ENCODE assay signal across 11 cellular contexts in genomic region chr7:130966246-130967009, GRCh38.
DNase-seq lines count a peak whose midpoint lies in the region; ATAC-seq and TF ChIP-seq lines count a peak whose summit lies in the region.
"Had no signal": no experiment of that assay in that cellular context is flagged by ENCODE, and none has a peak within 500 bp of the region (broad histone marks: within the 10 kb centered on the region; RNA-seq: fewer than 3 reads in every experiment).

No MANE protein-coding gene starts in this region.

- H3K9me3 Mint-ChIP-seq in activated CD4-positive, alpha-beta memory T cell treated with anti-CD3 and anti-CD28 coated beads for 36 hours, result no peaks in the 10 kb centered on the region
- no peaks in the 10 kb centered on the region for H3K9me3 Mint-ChIP-seq in naive thymus-derived CD8-positive, alpha-beta T cell
- H3K9me3 Mint-ChIP-seq: mesothelial cell of epicardium had no signal

- intact Hi-C loops in activated CD4-positive, alpha-beta memory T cell treated with anti-CD3 and anti-CD28 coated beads for 36 hours (cut with micrococcal nuclease), result loop anchor here (10.0 kb wide), 1 partner anchor 218 kb away; no protein-coding TSS in a partner anchor
- intact Hi-C loops in upper lobe of right lung (cut with DNase I), result no loop called here
- intact Hi-C loops in tibial artery (cut with DNase I; ENCODE audit: low total_unique reads), result no loop called here

- peak overlapping the region; percentile 42 for H3K4me3 Mint-ChIP-seq in activated CD4-positive, alpha-beta memory T cell treated with anti-CD3 and anti-CD28 coated beads for 36 hours
- H3K4me3 Mint-ChIP-seq in naive thymus-derived CD8-positive, alpha-beta T cell, result peak overlapping the region in 1 of 10 donors; percentile 12
- H3K4me3 Mint-ChIP-seq: mesothelial cell of epicardium had no signal

- H3K27me3 ChIP-seq in upper lobe of right lung (no peaks in the 10 kb centered on the region), tibial artery (no peaks in the 10 kb centered on the region)

- CTCF ChIA-PET in activated CD4-positive, alpha-beta memory T cell treated with anti-CD3 and anti-CD28 coated beads for 36 hours (lab: Charles Lee), result interaction anchor here (0.6 to 3.5 kb wide), 6 partner anchors 11 to 74 kb away, joined by 3 to 18 read pairs (median 3); no protein-coding TSS in a partner anchor

- H3K27ac Mint-ChIP-seq in activated CD4-positive, alpha-beta memory T cell treated with anti-CD3 and anti-CD28 coated beads for 36 hours, result peak overlapping the region; percentile 94
- H3K27ac Mint-ChIP-seq in naive thymus-derived CD8-positive, alpha-beta T cell, result peak overlapping the region in 6 of 10 donors; percentile 5 to 68 (median 37)
- H3K27ac Mint-ChIP-seq: mesothelial cell of epicardium had no signal

- POLR2A ChIA-PET in activated CD4-positive, alpha-beta memory T cell treated with anti-CD3 and anti-CD28 coated beads for 36 hours (lab: Charles Lee), result interaction anchor here (0.6 to 2.4 kb wide), 12 partner anchors 8 to 1533 kb away, joined by 3 to 23 read pairs (median 4); no protein-coding TSS in a partner anchor
- POLR2A ChIA-PET in naive thymus-derived CD8-positive, alpha-beta T cell (lab: Charles Lee), result interaction anchor here (0.7 kb wide), 1 partner anchor 140 kb away, joined by 3 read pairs; no protein-coding TSS in a partner anchor

- no peak overlapping the region for H3K4me3 ChIP-seq in upper lobe of right lung
- H3K4me3 ChIP-seq in tibial artery, result no peak overlapping the region

- H3K36me3 ChIP-seq in upper lobe of right lung, result peaks cover 42% of the 10 kb centered on the region
- peaks cover 4 to 31% (median 24%) of the 10 kb centered on the region in 3 donors for H3K36me3 ChIP-seq in tibial artery

- peaks cover 77% of the 10 kb centered on the region for H3K4me1 Mint-ChIP-seq in activated CD4-positive, alpha-beta memory T cell treated with anti-CD3 and anti-CD28 coated beads for 36 hours (ENCODE audit: low read depth)
- H3K4me1 Mint-ChIP-seq in naive thymus-derived CD8-positive, alpha-beta T cell, result peaks cover 22 to 65% (median 55%) of the 10 kb centered on the region in 4 donors
- H3K4me1 Mint-ChIP-seq: mesothelial cell of epicardium had no signal

- peaks cover 12% of the 10 kb centered on the region for H3K36me3 Mint-ChIP-seq in activated CD4-positive, alpha-beta memory T cell treated with anti-CD3 and anti-CD28 coated beads for 36 hours
- peaks cover 0 to 36% (median 1%) of the 10 kb centered on the region in 3 donors for H3K36me3 Mint-ChIP-seq in naive thymus-derived CD8-positive, alpha-beta T cell
- H3K36me3 Mint-ChIP-seq: mesothelial cell of epicardium had no signal

- H3K27ac ChIP-seq in upper lobe of right lung (no peak overlapping the region), tibial artery (no peak overlapping the region)

- TF ChIP-seq CTCF in upper lobe of right lung (IDR thresholded peaks at IDR 0.05) (no peak), tibial artery (IDR thresholded peaks at IDR 0.05) (no peak)

- peak; percentile 53 for DNase-seq in activated CD4-positive, alpha-beta memory T cell treated with anti-CD3 and anti-CD28 coated beads for 36 hours
- no peak for DNase-seq in naive thymus-derived CD8-positive, alpha-beta T cell
- no peak for DNase-seq in upper lobe of right lung
- no peak for DNase-seq in HuH-7.5 (ENCODE audit: low spot score)
- DNase-seq in tibial artery, result no peak
- DNase-seq in central memory CD4-positive, alpha-beta T cell, result no peak
- DNase-seq: activated gamma-delta T cell had no signal

- H3K27me3 Mint-ChIP-seq in activated CD4-positive, alpha-beta memory T cell treated with anti-CD3 and anti-CD28 coated beads for 36 hours, result no peaks in the 10 kb centered on the region
- no peaks in the 10 kb centered on the region for H3K27me3 Mint-ChIP-seq in naive thymus-derived CD8-positive, alpha-beta T cell

- peaks cover 27% of the 10 kb centered on the region for H3K4me1 ChIP-seq in upper lobe of right lung
- H3K4me1 ChIP-seq in tibial artery, result peaks cover 0 to 41% (median 18%) of the 10 kb centered on the region in 4 donors

- no peaks in the 10 kb centered on the region for H3K9me3 ChIP-seq in upper lobe of right lung
- no peaks in the 10 kb centered on the region for H3K9me3 ChIP-seq in tibial artery

- peak; percentile 49 for ATAC-seq in GM18517 (IDR thresholded peaks at IDR 0.05; ENCODE audit: unreplicated experiment)
- peak; percentile 76 for ATAC-seq in HG02759 (IDR thresholded peaks at IDR 0.05; ENCODE audit: unreplicated experiment)
- ATAC-seq in naive thymus-derived CD8-positive, alpha-beta T cell, result no peak
- no peak for ATAC-seq in upper lobe of right lung
- ATAC-seq: esophagus mucosa had no signal

Comparison
In these comparisons a context has a peak if more than half of its experiments do, and no peak if none do; other contexts are left out.
1. ATAC-seq: peak in GM18517 (single experiment) and HG02759 (single experiment); none in naive thymus-derived CD8-positive, alpha-beta T cell (0 of 2) and upper lobe of right lung (single experiment).